In the genomic region with DNA sequence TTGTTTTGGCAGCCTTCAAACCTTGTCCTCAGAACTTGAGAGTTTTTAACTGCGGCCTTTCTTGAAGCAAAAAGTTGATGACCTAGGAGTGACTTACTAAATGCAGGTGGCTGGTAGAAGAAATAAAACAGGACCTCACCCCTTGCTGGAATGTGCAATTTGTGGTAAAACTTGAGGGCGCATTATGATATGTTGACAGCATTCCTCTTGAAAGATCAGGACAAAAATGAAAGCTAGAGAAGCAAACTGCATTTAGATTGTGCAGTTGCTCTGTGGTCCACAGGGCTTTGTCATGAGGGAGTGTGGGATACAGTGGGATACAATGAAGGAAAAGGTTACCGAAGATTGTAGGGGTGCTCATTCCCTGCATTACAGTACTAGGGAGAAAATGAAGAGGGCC, we compare ENCODE assay signal across 1 cellular context.
TF ChIP-seq lines count a peak whose summit lies in the region.

No MANE protein-coding gene starts in this region.

TF ChIP-seq in WTC11, 78 proteins besides CTCF, POLR2A, EP300 and RAD21 (continued from another document):
- TF ChIP-seq CDX4 (CRISPR knock-in tag; IDR thresholded peaks at IDR 0.05; ENCODE audit: borderline replicate concordance) (no peak), MLX (CRISPR knock-in tag; IDR thresholded peaks at IDR 0.05) (no peak), TEAD1 (CRISPR knock-in tag; IDR thresholded peaks at IDR 0.05) (no peak)
- TF ChIP-seq, protein P1, sequence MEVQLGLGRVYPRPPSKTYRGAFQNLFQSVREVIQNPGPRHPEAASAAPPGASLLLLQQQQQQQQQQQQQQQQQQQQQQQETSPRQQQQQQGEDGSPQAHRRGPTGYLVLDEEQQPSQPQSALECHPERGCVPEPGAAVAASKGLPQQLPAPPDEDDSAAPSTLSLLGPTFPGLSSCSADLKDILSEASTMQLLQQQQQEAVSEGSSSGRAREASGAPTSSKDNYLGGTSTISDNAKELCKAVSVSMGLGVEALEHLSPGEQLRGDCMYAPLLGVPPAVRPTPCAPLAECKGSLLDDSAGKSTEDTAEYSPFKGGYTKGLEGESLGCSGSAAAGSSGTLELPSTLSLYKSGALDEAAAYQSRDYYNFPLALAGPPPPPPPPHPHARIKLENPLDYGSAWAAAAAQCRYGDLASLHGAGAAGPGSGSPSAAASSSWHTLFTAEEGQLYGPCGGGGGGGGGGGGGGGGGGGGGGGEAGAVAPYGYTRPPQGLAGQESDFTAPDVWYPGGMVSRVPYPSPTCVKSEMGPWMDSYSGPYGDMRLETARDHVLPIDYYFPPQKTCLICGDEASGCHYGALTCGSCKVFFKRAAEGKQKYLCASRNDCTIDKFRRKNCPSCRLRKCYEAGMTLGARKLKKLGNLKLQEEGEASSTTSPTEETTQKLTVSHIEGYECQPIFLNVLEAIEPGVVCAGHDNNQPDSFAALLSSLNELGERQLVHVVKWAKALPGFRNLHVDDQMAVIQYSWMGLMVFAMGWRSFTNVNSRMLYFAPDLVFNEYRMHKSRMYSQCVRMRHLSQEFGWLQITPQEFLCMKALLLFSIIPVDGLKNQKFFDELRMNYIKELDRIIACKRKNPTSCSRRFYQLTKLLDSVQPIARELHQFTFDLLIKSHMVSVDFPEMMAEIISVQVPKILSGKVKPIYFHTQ (CRISPR knock-in tag; IDR thresholded peaks at IDR 0.05): no peak
- TF ChIP-seq, protein P2, sequence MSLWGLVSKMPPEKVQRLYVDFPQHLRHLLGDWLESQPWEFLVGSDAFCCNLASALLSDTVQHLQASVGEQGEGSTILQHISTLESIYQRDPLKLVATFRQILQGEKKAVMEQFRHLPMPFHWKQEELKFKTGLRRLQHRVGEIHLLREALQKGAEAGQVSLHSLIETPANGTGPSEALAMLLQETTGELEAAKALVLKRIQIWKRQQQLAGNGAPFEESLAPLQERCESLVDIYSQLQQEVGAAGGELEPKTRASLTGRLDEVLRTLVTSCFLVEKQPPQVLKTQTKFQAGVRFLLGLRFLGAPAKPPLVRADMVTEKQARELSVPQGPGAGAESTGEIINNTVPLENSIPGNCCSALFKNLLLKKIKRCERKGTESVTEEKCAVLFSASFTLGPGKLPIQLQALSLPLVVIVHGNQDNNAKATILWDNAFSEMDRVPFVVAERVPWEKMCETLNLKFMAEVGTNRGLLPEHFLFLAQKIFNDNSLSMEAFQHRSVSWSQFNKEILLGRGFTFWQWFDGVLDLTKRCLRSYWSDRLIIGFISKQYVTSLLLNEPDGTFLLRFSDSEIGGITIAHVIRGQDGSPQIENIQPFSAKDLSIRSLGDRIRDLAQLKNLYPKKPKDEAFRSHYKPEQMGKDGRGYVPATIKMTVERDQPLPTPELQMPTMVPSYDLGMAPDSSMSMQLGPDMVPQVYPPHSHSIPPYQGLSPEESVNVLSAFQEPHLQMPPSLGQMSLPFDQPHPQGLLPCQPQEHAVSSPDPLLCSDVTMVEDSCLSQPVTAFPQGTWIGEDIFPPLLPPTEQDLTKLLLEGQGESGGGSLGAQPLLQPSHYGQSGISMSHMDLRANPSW (CRISPR knock-in tag; conservative IDR thresholded peaks at IDR 0.05; ENCODE audit: low read depth): no peak
- TF ChIP-seq, protein P3, sequence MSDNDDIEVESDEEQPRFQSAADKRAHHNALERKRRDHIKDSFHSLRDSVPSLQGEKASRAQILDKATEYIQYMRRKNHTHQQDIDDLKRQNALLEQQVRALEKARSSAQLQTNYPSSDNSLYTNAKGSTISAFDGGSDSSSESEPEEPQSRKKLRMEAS (CRISPR knock-in tag; IDR thresholded peaks at IDR 0.05): no peak
